1 cellular context compared by ENCODE assay signal in genomic region chr19:27972291-27973040, GRCh38.
TF ChIP-seq lines count a peak whose summit lies in the region.

No MANE protein-coding gene starts in this region.

TF ChIP-seq in HepG2, 621 proteins besides CTCF, POLR2A, EP300 and RAD21 (continued from another document):
- TF ChIP-seq AHDC1 (CRISPR knock-in tag; IDR thresholded peaks at IDR 0.05; ENCODE audit: borderline replicate concordance): no peak
- no peak for TF ChIP-seq ZNF83 (CRISPR knock-in tag; IDR thresholded peaks at IDR 0.05; ENCODE audit: borderline replicate concordance)
- TF ChIP-seq ZNF672 (CRISPR knock-in tag; IDR thresholded peaks at IDR 0.05): no peak
- no peak for TF ChIP-seq ZNF24 (IDR thresholded peaks at IDR 0.05)
- TF ChIP-seq TSC22D2 (CRISPR knock-in tag; IDR thresholded peaks at IDR 0.05; ENCODE audit: borderline replicate concordance): no peak
- TF ChIP-seq TGIF2 (CRISPR knock-in tag; IDR thresholded peaks at IDR 0.05): no peak
- no peak for TF ChIP-seq HMG20B (CRISPR knock-in tag; conservative IDR thresholded peaks at IDR 0.05)
TF ChIP-seq in HepG2: peak in this region for 0.
